ENCODE assay signal across 25 cellular contexts in the genomic region with DNA sequence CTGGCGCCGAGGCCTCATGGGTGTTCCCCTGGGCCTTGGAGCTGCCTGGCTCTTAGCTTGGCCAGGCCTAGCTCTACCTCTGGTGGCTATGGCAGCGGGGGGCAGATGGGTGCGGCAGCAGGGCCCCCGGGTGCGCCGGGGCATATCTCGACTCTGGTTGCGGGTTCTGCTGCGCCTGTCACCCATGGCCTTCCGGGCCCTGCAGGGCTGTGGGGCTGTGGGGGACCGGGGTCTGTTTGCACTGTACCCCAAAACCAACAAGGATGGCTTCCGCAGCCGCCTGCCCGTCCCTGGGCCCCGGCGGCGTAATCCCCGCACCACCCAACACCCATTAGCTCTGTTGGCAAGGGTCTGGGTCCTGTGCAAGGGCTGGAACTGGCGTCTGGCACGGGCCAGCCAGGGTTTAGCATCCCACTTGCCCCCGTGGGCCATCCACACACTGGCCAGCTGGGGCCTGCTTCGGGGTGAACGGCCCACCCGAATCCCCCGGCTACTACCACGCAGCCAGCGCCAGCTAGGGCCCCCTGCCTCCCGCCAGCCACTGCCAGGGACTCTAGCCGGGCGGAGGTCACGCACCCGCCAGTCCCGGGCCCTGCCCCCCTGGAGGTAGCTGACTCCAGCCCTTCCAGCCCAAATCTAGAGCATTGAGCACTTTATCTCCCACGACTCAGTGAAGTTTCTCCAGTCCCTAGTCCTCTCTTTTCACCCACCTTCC. TPM values are rescaled to one million over a fixed set of nuclear protein-coding genes. Genes with fewer than 3 reads are reported as not detected.
"Had no signal": no experiment of that assay in that cellular context is flagged by ENCODE, and none has a peak within 500 bp of the region (broad histone marks: within the 10 kb centered on the region; RNA-seq: fewer than 3 reads in every experiment).

No MANE protein-coding gene starts in this region.

- H3K4me3 ChIP-seq: body of pancreas, colonic mucosa, gastrocnemius medialis, heart left ventricle, mucosa of descending colon, pancreas, skin epidermis, suprapubic skin, transverse colon had no signal

- H3K9me3 Mint-ChIP-seq: activated naive CD8-positive, alpha-beta T cell treated with anti-CD3 and anti-CD28 coated beads, Interleukin-2, amount 10 ng/mL, durations not matched to agents 7 days and 5 days; immature natural killer cell; naive B cell; stimulated activated naive CD8-positive, alpha-beta T cell treated with anti-CD3 and anti-CD28 coated beads, Interleukin-15, amount 100 ng/mL, for 72 hours; T-helper 2 cell treated with Interferon-gamma antibody and Interleukin-4, amounts not matched to agents 5 μg/mL and 100 μg/mL, for 36 hours; WTC11 had no signal

- DNase-seq: activated CD4-positive, alpha-beta T cell treated with anti-CD3 and anti-CD28 coated beads for 36 hours; activated CD4-positive, alpha-beta T cell treated with anti-CD3 and anti-CD28 coated beads, Interleukin-2, amount 50 U/mL, for 48 hours; activated naive CD4-positive, alpha-beta T cell treated with Interleukin-2 at 50 U/mL for 16 hours; activated naive CD8-positive, alpha-beta T cell treated with anti-CD3 and anti-CD28 coated beads, Interleukin-2, amount 10 ng/mL, durations not matched to agents 7 days and 5 days; amygdala; body of pancreas; caudate nucleus; colonic mucosa; gastrocnemius medialis; immature natural killer cell; kidney glomerular epithelial cell; left ventricle myocardium superior; mesenchymal stem cell; naive B cell; stimulated activated CD4-positive, alpha-beta T cell treated with anti-CD3 and anti-CD28 coated beads, Interleukin-15, amount 100 ng/mL, for 24 hours; stimulated activated CD4-positive, alpha-beta T cell treated with anti-CD3 and anti-CD28 coated beads, Interleukin-2, amount 100 ng/mL, for 48 hours; stimulated activated naive CD8-positive, alpha-beta T cell treated with anti-CD3 and anti-CD28 coated beads, Interleukin-15, amount 100 ng/mL, for 72 hours; transverse colon had no signal

- H3K27ac ChIP-seq: body of pancreas, colonic mucosa, gastrocnemius medialis, heart left ventricle, pancreas, suprapubic skin, transverse colon had no signal

- H3K4me1 Mint-ChIP-seq: activated CD4-positive, alpha-beta T cell treated with anti-CD3 and anti-CD28 coated beads for 36 hours; activated naive CD8-positive, alpha-beta T cell treated with anti-CD3 and anti-CD28 coated beads, Interleukin-2, amount 10 ng/mL, durations not matched to agents 7 days and 5 days; WTC11 had no signal

- H3K4me1 ChIP-seq: body of pancreas, pancreas, suprapubic skin had no signal

- H3K27ac Mint-ChIP-seq: activated CD4-positive, alpha-beta T cell treated with anti-CD3 and anti-CD28 coated beads for 36 hours; activated naive CD8-positive, alpha-beta T cell treated with anti-CD3 and anti-CD28 coated beads, Interleukin-2, amount 10 ng/mL, durations not matched to agents 7 days and 5 days; T-helper 2 cell treated with Interferon-gamma antibody and Interleukin-4, amounts not matched to agents 5 μg/mL and 100 μg/mL, for 36 hours; WTC11 had no signal

- H3K27me3 Mint-ChIP-seq: activated CD4-positive, alpha-beta T cell treated with anti-CD3 and anti-CD28 coated beads for 36 hours; activated naive CD8-positive, alpha-beta T cell treated with anti-CD3 and anti-CD28 coated beads, Interleukin-2, amount 10 ng/mL, durations not matched to agents 7 days and 5 days; naive B cell; stimulated activated naive CD8-positive, alpha-beta T cell treated with anti-CD3 and anti-CD28 coated beads, Interleukin-15, amount 100 ng/mL, for 72 hours had no signal

- H3K27me3 ChIP-seq: body of pancreas, colonic mucosa, gastrocnemius medialis, heart left ventricle, pancreas, suprapubic skin, transverse colon had no signal

- H3K4me3 Mint-ChIP-seq: activated CD4-positive, alpha-beta T cell treated with anti-CD3 and anti-CD28 coated beads for 36 hours; activated naive CD8-positive, alpha-beta T cell treated with anti-CD3 and anti-CD28 coated beads, Interleukin-2, amount 10 ng/mL, durations not matched to agents 7 days and 5 days; immature natural killer cell; naive B cell; stimulated activated naive CD8-positive, alpha-beta T cell treated with anti-CD3 and anti-CD28 coated beads, Interleukin-15, amount 100 ng/mL, for 72 hours; T-helper 2 cell treated with Interferon-gamma antibody and Interleukin-4, amounts not matched to agents 5 μg/mL and 100 μg/mL, for 36 hours; WTC11 had no signal

- ATAC-seq: activated CD4-positive, alpha-beta T cell treated with anti-CD3 and anti-CD28 coated beads for 36 hours; body of pancreas; gastrocnemius medialis; heart left ventricle; left ventricle myocardium superior; mucosa of descending colon; pancreas; stimulated activated naive CD8-positive, alpha-beta T cell treated with anti-CD3 and anti-CD28 coated beads, Interleukin-15, amount 100 ng/mL, for 72 hours; WTC11 had no signal

- H3K9me3 ChIP-seq: body of pancreas, colonic mucosa, gastrocnemius medialis, heart left ventricle, mucosa of descending colon, pancreas, suprapubic skin, transverse colon had no signal

RNA-seq across cellular contexts. Expression of a gene that starts 23.3 kb away (rescaled TPM):
- total RNA-seq: activated naive CD8-positive, alpha-beta T cell treated with anti-CD3 and anti-CD28 coated beads, Interleukin-2, amount 10 ng/mL, durations not matched to agents 7 days and 5 days; gastrocnemius medialis had no signal
